Comparison of ENCODE assay signal across 17 cellular contexts in genomic region chr3:12935023-12935860, GRCh38.
DNase-seq lines count a peak whose midpoint lies in the region; ATAC-seq, FAIRE-seq and TF ChIP-seq lines count a peak whose summit lies in the region.
"Had no signal": no experiment of that assay in that cellular context is flagged by ENCODE, and none has a peak within 500 bp of the region (broad histone marks: within the 10 kb centered on the region; RNA-seq: fewer than 3 reads in every experiment).

No MANE protein-coding gene starts in this region.

- peak in 1 of 7 donors; percentile 40 for DNase-seq in adrenal gland
- no peak for DNase-seq in kidney
- no peak for DNase-seq in sciatic nerve (ENCODE audit: low spot score)
- no peak for DNase-seq in stimulated activated naive CD4-positive, alpha-beta T cell (lab: John Stamatoyannopoulos, UW)
- DNase-seq: activated naive CD8-positive, alpha-beta T cell treated with anti-CD3 and anti-CD28 coated beads for 36 hours; activated T-cell treated with anti-CD3 and anti-CD28 coated beads for 4 hours; DMS79 treated with DMSO at 0.1 percent for 48 hours; naive thymus-derived CD8-positive, alpha-beta T cell; NCI-H1417 treated with DMSO at 0.1 percent for 48 hours; PC-9; stimulated activated CD4-positive, alpha-beta T cell treated with anti-CD3 and anti-CD28 coated beads, Interleukin-4, amount 100 ng/mL, for 4 hours had no signal

- CTCF ChIA-PET in HEK293 (lab: Yijun Ruan, JAX) = interaction anchor here (1.9 kb wide), 1 partner anchor 49 kb away, joined by 4 read pairs; no protein-coding TSS in a partner anchor

- no peak for FAIRE-seq in kidney (lab: Jason Lieb, UNC)
- FAIRE-seq: colon had no signal

- H3K4me3 ChIP-seq in HEK293 (ENCODE audit: low read depth, low read length) = no peak overlapping the region
- H3K4me3 ChIP-seq in adrenal gland = no peak overlapping the region
- no peak overlapping the region for H3K4me3 ChIP-seq in kidney (ENCODE audit: low read length in 2 of 2)
- H3K4me3 ChIP-seq in subcutaneous abdominal adipose tissue (ENCODE audit: low read depth in 1 of 5, low read length in 5 of 5) = peak overlapping the region in 1 of 5 donors; percentile 29
- H3K4me3 ChIP-seq: PC-9 had no signal

- WGBS in adrenal gland, 4 donors = 86 to 93% (median 90%) methylated on average over 15 to 37 of the region's 37 CpGs

- H3K4me1 ChIP-seq in HEK293 (ENCODE audit: control insufficient read depth, insufficient read depth, low read length) (no peaks in the 10 kb centered on the region), adrenal gland (replicated peaks in 1 of 2) (peaks cover 15 to 34% of the 10 kb centered on the region in 2 donors), kidney (ENCODE audit: control insufficient read depth in 1 of 2, insufficient read depth in 1 of 2, low read depth in 1 of 2, low read length in 2 of 2) (peaks cover 15 to 49% of the 10 kb centered on the region in 2 donors), subcutaneous abdominal adipose tissue (ENCODE audit: control insufficient read depth in 5 of 5, insufficient read depth in 5 of 5, low read length in 5 of 5) (peaks cover 43 to 92% (median 70%) of the 10 kb centered on the region in 5 donors)

- H3K27ac ChIP-seq in HEK293 (ENCODE audit: extremely low read depth, low read depth, low read length) (no peak overlapping the region), adrenal gland (peak overlapping the region in 4 of 5 donors; percentile 63 to 85 (median 74)), kidney (ENCODE audit: low read depth in 2 of 2, low read length in 2 of 2) (peak overlapping the region; percentile 55 to 79), subcutaneous abdominal adipose tissue (ENCODE audit: low read depth, low read length) (no peak overlapping the region)
- H3K27ac ChIP-seq: epithelial cell of prostate, KMS-11, PC-9 had no signal

- H3K9me3 ChIP-seq in HEK293 (ENCODE audit: control insufficient read depth, insufficient read depth, low read depth, low read length) (no peaks in the 10 kb centered on the region), adrenal gland (replicated peaks in 1 of 3) (no peaks in the 10 kb centered on the region), kidney (ENCODE audit: control insufficient read depth in 1 of 2, low read length in 2 of 2) (no peaks in the 10 kb centered on the region), subcutaneous abdominal adipose tissue (ENCODE audit: control insufficient read depth in 5 of 5, low read length in 5 of 5) (no peaks in the 10 kb centered on the region)

- no peak for TF ChIP-seq POLR2A in adrenal gland (IDR thresholded peaks at IDR 0.05)

- no peak overlapping the region for H3K9ac ChIP-seq in kidney (ENCODE audit: low read length in 2 of 2)
- H3K9ac ChIP-seq in subcutaneous abdominal adipose tissue (ENCODE audit: low read length in 5 of 5) = peak overlapping the region in 3 of 5 donors; percentile 4 to 50 (median 13)
- H3K9ac ChIP-seq: KMS-11 had no signal

- no peak for TF ChIP-seq CTCF in HEK293 (tag by site-specific recombination; IDR thresholded peaks at IDR 0.05)
- no peak for TF ChIP-seq CTCF in adrenal gland (IDR thresholded peaks at IDR 0.05)
- TF ChIP-seq CTCF in kidney (IDR thresholded peaks at IDR 0.05; ENCODE audit: borderline replicate concordance, extremely low read depth, insufficient read depth) = no peak

- POLR2A ChIA-PET in HEK293 (lab: Yijun Ruan, JAX) = no interaction called here

- H3K36me3 ChIP-seq in HEK293 (ENCODE audit: control insufficient read depth in 2 of 2, insufficient read depth in 1 of 2, low read length in 2 of 2) (peaks cover 0 to 84% of the 10 kb centered on the region in 2 experiments; a peak in 1 of 3 replicates), adrenal gland (replicated peaks in 1 of 2) (peaks cover 0 to 57% of the 10 kb centered on the region in 2 donors), kidney (ENCODE audit: control insufficient read depth in 1 of 2, insufficient read depth in 2 of 2, low read length in 2 of 2) (peaks cover 10 to 34% of the 10 kb centered on the region in 2 donors), subcutaneous abdominal adipose tissue (ENCODE audit: control insufficient read depth in 5 of 5, insufficient read depth in 5 of 5, low read length in 5 of 5) (peaks cover 0 to 86% (median 46%) of the 10 kb centered on the region in 5 donors)

- ATAC-seq in HG03378 (IDR thresholded peaks at IDR 0.05; ENCODE audit: unreplicated experiment) (no peak), sciatic nerve (no peak)
- ATAC-seq: naive thymus-derived CD8-positive, alpha-beta T cell had no signal

- intact Hi-C loops in adrenal gland (cut with DNase I) (loop anchor here in 1 of 2 donors (10.0 kb wide), 1 partner anchor 50 kb away; no protein-coding TSS in a partner anchor), kidney (cut with DNase I) (no loop called here), sciatic nerve (cut with DNase I) (no loop called here)

- H3K27me3 ChIP-seq in adrenal gland (no peaks in the 10 kb centered on the region), subcutaneous abdominal adipose tissue (ENCODE audit: control insufficient read depth in 5 of 5, insufficient read depth in 4 of 5, low read length in 5 of 5) (no peaks in the 10 kb centered on the region)

TF ChIP-seq in HEK293, 187 proteins besides CTCF, POLR2A, EP300 and RAD21:
- TF ChIP-seq ZNF600 (tag by site-specific recombination; IDR thresholded peaks at IDR 0.05) (peak; percentile 56; the same call in 1 of the 2 replicates), SCRT2 (tag by site-specific recombination; IDR thresholded peaks at IDR 0.05) (peak; percentile 75), ZNF629 (tag by site-specific recombination; IDR thresholded peaks at IDR 0.05) (peak; percentile 35; the same call in 1 of the 2 replicates), YY1 (tag by site-specific recombination; IDR thresholded peaks at IDR 0.05) (no peak), YY2 (tag by site-specific recombination; IDR thresholded peaks at IDR 0.05) (no peak), ZNF280C (tag by site-specific recombination; IDR thresholded peaks at IDR 0.05) (no peak)
- TF ChIP-seq, protein P1, sequence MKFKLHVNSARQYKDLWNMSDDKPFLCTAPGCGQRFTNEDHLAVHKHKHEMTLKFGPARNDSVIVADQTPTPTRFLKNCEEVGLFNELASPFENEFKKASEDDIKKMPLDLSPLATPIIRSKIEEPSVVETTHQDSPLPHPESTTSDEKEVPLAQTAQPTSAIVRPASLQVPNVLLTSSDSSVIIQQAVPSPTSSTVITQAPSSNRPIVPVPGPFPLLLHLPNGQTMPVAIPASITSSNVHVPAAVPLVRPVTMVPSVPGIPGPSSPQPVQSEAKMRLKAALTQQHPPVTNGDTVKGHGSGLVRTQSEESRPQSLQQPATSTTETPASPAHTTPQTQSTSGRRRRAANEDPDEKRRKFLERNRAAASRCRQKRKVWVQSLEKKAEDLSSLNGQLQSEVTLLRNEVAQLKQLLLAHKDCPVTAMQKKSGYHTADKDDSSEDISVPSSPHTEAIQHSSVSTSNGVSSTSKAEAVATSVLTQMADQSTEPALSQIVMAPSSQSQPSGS (tag by site-specific recombination; IDR thresholded peaks at IDR 0.05; ENCODE audit: low read depth) = 0 out of 2 replicates have a peak, but pooled peaks have one; percentile 7

Comparison
In these comparisons a context has a peak if more than half of its experiments do, and no peak if none do; other contexts are left out.
1. H3K27ac ChIP-seq: peak in adrenal gland (4 of 5) and kidney (2 of 2); none in HEK293 (single experiment) and subcutaneous abdominal adipose tissue (single experiment).
2. H3K9ac ChIP-seq: peak in subcutaneous abdominal adipose tissue (3 of 5); none in kidney (0 of 2).